ENCODE assay signal across 14 cellular contexts in genomic region chr18:47932603-47933002, GRCh38. TPM values are rescaled to one million over a fixed set of nuclear protein-coding genes. Genes with fewer than 3 reads are reported as not detected.
A peak's percentile ranks its signal among the peaks of the same experiment; 100 is the strongest.
DNase-seq lines count a peak whose midpoint lies in the region; ATAC-seq, FAIRE-seq and TF ChIP-seq lines count a peak whose summit lies in the region.
"Had no signal": no experiment of that assay in that cellular context is flagged by ENCODE, and none has a peak within 500 bp of the region (broad histone marks: within the 10 kb centered on the region; RNA-seq: fewer than 3 reads in every experiment).

No MANE protein-coding gene starts in this region.

- TF ChIP-seq CTCF in D721Med (IDR thresholded peaks at IDR 0.05; ENCODE audit: insufficient read depth, missing control alignments) (peak; percentile 31), left lung (IDR thresholded peaks at IDR 0.05) (no peak)

- H3K9me3 ChIP-seq in left lung: no peaks in the 10 kb centered on the region
- H3K9me3 ChIP-seq: pancreas, suprapubic skin had no signal

- intact Hi-C loops in left lung (cut with DNase I): no loop called here

- peaks cover 0 to 39% of the 10 kb centered on the region in 2 donors for H3K4me1 ChIP-seq in left lung

- no peaks in the 10 kb centered on the region for H3K27me3 ChIP-seq in left lung
- H3K27me3 ChIP-seq: pancreas, suprapubic skin had no signal

- peak; percentile 1 for DNase-seq in A172 (ENCODE audit: low spot score)
- DNase-seq in D721Med (ENCODE audit: insufficient read length, low spot score): no peak
- peak; percentile 39 for DNase-seq in NCI-H69 (lab: John Stamatoyannopoulos, UW)
- DNase-seq in erythroblast (lab: John Stamatoyannopoulos, UW): peak; percentile 16 to 18
- DNase-seq in left lung: no peak
- no peak for DNase-seq in activated T-cell treated with anti-CD3 and anti-CD28 coated beads, Interleukin-2, amount 50 U/mL, for 1 hour
- DNase-seq: activated CD4-positive, alpha-beta T cell treated with anti-CD3 and anti-CD28 coated beads for 1 hour; cerebellar nuclear complex; left cardiac atrium had no signal

- no peaks in the 10 kb centered on the region for H3K36me3 ChIP-seq in left lung
- H3K36me3 ChIP-seq: pancreas, suprapubic skin had no signal

- no peak for FAIRE-seq in D721Med (lab: Jason Lieb, UNC)
- FAIRE-seq: GM12878, pancreas had no signal

- TF ChIP-seq POLR2A in erythroblast (IDR thresholded peaks at IDR 0.05; ENCODE audit: low read length): no peak

- ATAC-seq in HG02678 (IDR thresholded peaks at IDR 0.05; ENCODE audit: unreplicated experiment): no peak
- ATAC-seq in left lung: no peak
- ATAC-seq in GM18520 (IDR thresholded peaks at IDR 0.05; ENCODE audit: unreplicated experiment): no peak
- ATAC-seq: GM12878, left cardiac atrium, pancreas had no signal

- H3K4me3 ChIP-seq in left lung: no peak overlapping the region
- H3K4me3 ChIP-seq: suprapubic skin had no signal

- peak overlapping the region in 1 of 2 donors; percentile 99 for H3K27ac ChIP-seq in left lung

RNA-seq across cellular contexts. Expression of gene SMAD2, which starts 2.1 kb away (rescaled TPM):
- 88.1 and 105 TPM in 2 replicates for total RNA-seq in A172 (2014; rRNA removed; shearing (Covaris generic))
- 100 to 1,000 TPM; 131 to 143 TPM for total RNA-seq in left lung

Comparison
In these comparisons a context has a peak if more than half of its experiments do, and no peak if none do; other contexts are left out.
1. DNase-seq: peak in A172 (single experiment), NCI-H69 (single experiment) and erythroblast (2 of 2); none in D721Med (single experiment), left lung (0 of 2) and activated T-cell treated with anti-CD3 and anti-CD28 coated beads, Interleukin-2, amount 50 U/mL, for 1 hour (single experiment).